In the genomic region with DNA sequence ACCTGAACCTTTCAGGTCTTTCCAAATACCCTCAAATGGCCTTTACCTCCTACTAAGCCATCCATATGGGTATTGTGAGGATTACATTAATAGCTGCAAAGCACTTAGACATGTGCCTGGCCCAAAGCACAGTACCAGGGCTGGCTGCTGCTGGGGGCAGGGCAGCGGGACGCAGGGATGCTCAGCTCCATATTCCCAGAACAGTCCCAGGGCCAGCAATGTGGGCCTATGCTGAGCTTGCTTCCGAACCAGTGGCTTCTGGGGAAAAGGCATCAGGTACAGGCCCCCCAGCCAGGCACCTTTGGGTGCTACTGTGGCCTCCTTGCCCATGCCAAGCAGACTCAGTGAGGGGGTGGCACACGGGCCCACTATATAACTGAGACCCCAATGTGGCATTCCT, we compare ENCODE assay signal across 12 cellular contexts. TPM values are rescaled to one million over a fixed set of nuclear protein-coding genes. Genes with fewer than 3 reads are reported as not detected.
A peak's percentile ranks its signal among the peaks of the same experiment; 100 is the strongest.
DNase-seq lines count a peak whose midpoint lies in the region; ATAC-seq and TF ChIP-seq lines count a peak whose summit lies in the region.
"Had no signal": no experiment of that assay in that cellular context is flagged by ENCODE, and none has a peak within 500 bp of the region (broad histone marks: within the 10 kb centered on the region; RNA-seq: fewer than 3 reads in every experiment).

No MANE protein-coding gene starts in this region.

- H3K27me3 Mint-ChIP-seq in CD8-positive, alpha-beta memory T cell, result no peaks in the 10 kb centered on the region
- H3K27me3 Mint-ChIP-seq in endothelial cell (ENCODE audit: unreplicated experiment), result peaks cover 6% of the 10 kb centered on the region
- H3K27me3 Mint-ChIP-seq: natural killer cell treated with Interleukin-12 subunit alpha and Interleukin-12 subunit beta and Interleukin-15 and Interleukin-18, amount 100 ng/mL, for 72 hours had no signal

- POLR2A ChIA-PET in CD8-positive, alpha-beta memory T cell (lab: Charles Lee), result interaction anchor here (0.6 kb wide), 1 partner anchor 792 kb away, joined by 3 read pairs; no protein-coding TSS in a partner anchor

- H3K27me3 ChIP-seq in CD8-positive, alpha-beta memory T cell (ENCODE audit: insufficient read depth, low read length, poor library complexity, severe bottlenecking), result no peaks in the 10 kb centered on the region
- H3K27me3 ChIP-seq in rectal smooth muscle tissue (ENCODE audit: control insufficient read depth, insufficient read depth, low read length), result no peaks in the 10 kb centered on the region

- peak overlapping the region; percentile 48 for H3K4me3 ChIP-seq in CD8-positive, alpha-beta memory T cell (ENCODE audit: low read length)
- no peak overlapping the region for H3K4me3 ChIP-seq in rectal smooth muscle tissue (ENCODE audit: low read length)

- H3K36me3 Mint-ChIP-seq in CD8-positive, alpha-beta memory T cell, result peaks cover 0 to 3% (median 0%) of the 10 kb centered on the region in 3 donors
- H3K36me3 Mint-ChIP-seq in endothelial cell (ENCODE audit: low read depth, unreplicated experiment), result peaks cover 15% of the 10 kb centered on the region
- H3K36me3 Mint-ChIP-seq: natural killer cell treated with Interleukin-12 subunit alpha and Interleukin-12 subunit beta and Interleukin-15 and Interleukin-18, amount 100 ng/mL, for 72 hours had no signal

- TF ChIP-seq CTCF in endothelial cell (IDR thresholded peaks at IDR 0.05; ENCODE audit: unreplicated experiment), result no peak

- no peak for DNase-seq in CD8-positive, alpha-beta memory T cell
- DNase-seq in NCI-H82 treated with DMSO at 0.1 percent for 48 hours (lab: John Stamatoyannopoulos, UW; ENCODE audit: unreplicated experiment), result peak; percentile 6
- DNase-seq in endothelial cell (ENCODE audit: low spot score), result no peak
- no peak for DNase-seq in inferior parietal cortex (ENCODE audit: extremely low spot score)
- DNase-seq: activated CD8-positive, alpha-beta memory T cell treated with anti-CD3 and anti-CD28 coated beads, Interleukin-2, amount 50 U/mL, for 48 hours; COR-L47; MM.1S had no signal

- H3K9ac ChIP-seq in rectal smooth muscle tissue (ENCODE audit: low read length), result no peak overlapping the region

- H3K27ac ChIP-seq in CD8-positive, alpha-beta memory T cell (ENCODE audit: low read depth, low read length), result no peak overlapping the region
- H3K27ac ChIP-seq in rectal smooth muscle tissue (ENCODE audit: low read depth, low read length), result peak overlapping the region; percentile 100

- ATAC-seq in GM21717 (IDR thresholded peaks at IDR 0.05; ENCODE audit: unreplicated experiment), result no peak
- no peak for ATAC-seq in HG02973 (IDR thresholded peaks at IDR 0.05; ENCODE audit: unreplicated experiment)
- no peak for ATAC-seq in GM21737 (IDR thresholded peaks at IDR 0.05; ENCODE audit: unreplicated experiment)
- ATAC-seq: natural killer cell treated with Interleukin-12 subunit alpha and Interleukin-12 subunit beta and Interleukin-15 and Interleukin-18, amount 100 ng/mL, for 72 hours had no signal

- no peaks in the 10 kb centered on the region for H3K36me3 ChIP-seq in CD8-positive, alpha-beta memory T cell (ENCODE audit: insufficient read depth, low read length)
- H3K36me3 ChIP-seq in rectal smooth muscle tissue (ENCODE audit: control insufficient read depth, insufficient read depth, low read length), result peaks cover 2% of the 10 kb centered on the region

- no peaks in the 10 kb centered on the region for H3K9me3 Mint-ChIP-seq in CD8-positive, alpha-beta memory T cell
- no peaks in the 10 kb centered on the region for H3K9me3 Mint-ChIP-seq in endothelial cell (ENCODE audit: unreplicated experiment)
- H3K9me3 Mint-ChIP-seq: natural killer cell treated with Interleukin-12 subunit alpha and Interleukin-12 subunit beta and Interleukin-15 and Interleukin-18, amount 100 ng/mL, for 72 hours had no signal

- no peaks in the 10 kb centered on the region for H3K9me3 ChIP-seq in CD8-positive, alpha-beta memory T cell (ENCODE audit: low read length)

- CTCF ChIA-PET in CD8-positive, alpha-beta memory T cell (lab: Charles Lee), result no interaction called here

- H3K4me3 Mint-ChIP-seq in CD8-positive, alpha-beta memory T cell, result peak overlapping the region in 2 of 7 donors; percentile 9 to 26
- no peak overlapping the region for H3K4me3 Mint-ChIP-seq in endothelial cell (ENCODE audit: unreplicated experiment)
- H3K4me3 Mint-ChIP-seq: natural killer cell treated with Interleukin-12 subunit alpha and Interleukin-12 subunit beta and Interleukin-15 and Interleukin-18, amount 100 ng/mL, for 72 hours had no signal

- peaks cover 85% of the 10 kb centered on the region for H3K4me1 ChIP-seq in CD8-positive, alpha-beta memory T cell (ENCODE audit: insufficient read depth, low read length)
- peaks cover 94% of the 10 kb centered on the region for H3K4me1 ChIP-seq in rectal smooth muscle tissue (ENCODE audit: control insufficient read depth, insufficient read depth, low read length)

- H3K27ac Mint-ChIP-seq in CD8-positive, alpha-beta memory T cell, result peak overlapping the region in 6 of 8 donors; percentile 51 to 94 (median 88)
- peak overlapping the region; percentile 13 for H3K27ac Mint-ChIP-seq in endothelial cell (ENCODE audit: unreplicated experiment)
- H3K27ac Mint-ChIP-seq: natural killer cell treated with Interleukin-12 subunit alpha and Interleukin-12 subunit beta and Interleukin-15 and Interleukin-18, amount 100 ng/mL, for 72 hours had no signal

- H3K4me1 Mint-ChIP-seq in CD8-positive, alpha-beta memory T cell, result peaks cover 44 to 57% (median 53%) of the 10 kb centered on the region in 3 donors
- H3K4me1 Mint-ChIP-seq in endothelial cell (ENCODE audit: unreplicated experiment), result peaks cover 41% of the 10 kb centered on the region

RNA-seq across cellular contexts. Expression of gene ACTN1, which starts 10.4 kb away (rescaled TPM):
- 10 to 100 TPM; 52.7 to 53.3 TPM for total RNA-seq in CD8-positive, alpha-beta memory T cell
- polyA plus RNA-seq in CD8-positive, alpha-beta memory T cell, result 47.4 TPM
- total RNA-seq in endothelial cell (ENCODE audit: unreplicated experiment), result 130 TPM
